ENCODE assay signal across 8 cellular contexts in genomic region chr1:212218911-212219310, GRCh38.
DNase-seq lines count a peak whose midpoint lies in the region; ATAC-seq, FAIRE-seq and TF ChIP-seq lines count a peak whose summit lies in the region.

No MANE protein-coding gene starts in this region.

- H3K9me3 ChIP-seq in right cardiac atrium (ENCODE audit: control insufficient read depth, low read length) (no peaks in the 10 kb centered on the region), PC-9 (ENCODE audit: insufficient read depth, low read depth) (no peaks in the 10 kb centered on the region)

- intact Hi-C loops in right cardiac atrium (cut with DNase I) (no loop called here), PC-9 (cut with micrococcal nuclease; ENCODE audit: unreplicated experiment) (no loop called here)

- H3K27ac Mint-ChIP-seq in type B pancreatic cell, result no peak overlapping the region

- TF ChIP-seq CTCF in type B pancreatic cell (conservative IDR thresholded peaks at IDR 0.05), result no peak
- TF ChIP-seq CTCF in PC-9 (conservative IDR thresholded peaks at IDR 0.05), result no peak

- ATAC-seq in GM19468 (IDR thresholded peaks at IDR 0.05; ENCODE audit: extremely low read depth, unreplicated experiment), result peak; percentile 83
- peak; percentile 91 for ATAC-seq in HG03469 (IDR thresholded peaks at IDR 0.05; ENCODE audit: unreplicated experiment)
- ATAC-seq in right cardiac atrium, result no peak

- no peak overlapping the region for H3K4me3 Mint-ChIP-seq in type B pancreatic cell

- no peaks in the 10 kb centered on the region for H3K36me3 ChIP-seq in PC-9 (ENCODE audit: low read depth)

- no peaks in the 10 kb centered on the region for H3K9me2 ChIP-seq in PC-9 (ENCODE audit: insufficient read depth)

- H3K27ac ChIP-seq in right cardiac atrium (ENCODE audit: low read length), result no peak overlapping the region
- no peak overlapping the region for H3K27ac ChIP-seq in PC-9

- no peaks in the 10 kb centered on the region for H3K4me1 ChIP-seq in right cardiac atrium (ENCODE audit: control insufficient read depth, insufficient read depth, low read length)
- no peaks in the 10 kb centered on the region for H3K4me1 ChIP-seq in PC-9 (replicated peaks; ENCODE audit: insufficient read depth)

- BruUV-seq in PC-9 (replicated peaks; lab: Mats Ljungman, UMichigan), result no TSS peak

- H3K27me3 ChIP-seq in right cardiac atrium (ENCODE audit: control insufficient read depth, insufficient read depth) (no peaks in the 10 kb centered on the region), PC-9 (ENCODE audit: insufficient read depth, low read depth) (no peaks in the 10 kb centered on the region)

- no peaks in the 10 kb centered on the region for H3K9me3 Mint-ChIP-seq in type B pancreatic cell

- no peaks in the 10 kb centered on the region for H3K36me3 Mint-ChIP-seq in type B pancreatic cell

- no peaks in the 10 kb centered on the region for H3K79me2 ChIP-seq in PC-9 (ENCODE audit: low read depth)

- H3K4me3 ChIP-seq in right cardiac atrium (ENCODE audit: low read length) (no peak overlapping the region), PC-9 (no peak overlapping the region)

- 46% methylated on average over 2 of the region's 2 CpGs for WGBS in right cardiac atrium

- H2AFZ ChIP-seq in PC-9, result no peak overlapping the region

- DNase-seq in ELR (ENCODE audit: low read depth), result peak; percentile 29
- DNase-seq in type B pancreatic cell (ENCODE audit: extremely low spot score, unreplicated experiment), result no peak
- no peak for DNase-seq in right cardiac atrium
- DNase-seq in DMS153 treated with DMSO at 0.1 percent for 48 hours (lab: John Stamatoyannopoulos, UW; ENCODE audit: unreplicated experiment), result no peak
- DNase-seq in PC-9, result no peak

- POLR2A ChIA-PET in PC-9 (lab: Charles Lee; ENCODE audit: unreplicated experiment), result interaction anchor here (0.5 to 0.6 kb wide), 2 partner anchors 57 to 67 kb away, joined by 3 to 9 read pairs; no protein-coding TSS in a partner anchor

- H3K27me3 Mint-ChIP-seq in type B pancreatic cell, result peaks cover 3% of the 10 kb centered on the region

- H3F3A ChIP-seq in PC-9 (ENCODE audit: insufficient read depth, low read depth), result no peaks in the 10 kb centered on the region

- CTCF ChIA-PET in PC-9 (lab: Charles Lee), result no interaction called here

- FAIRE-seq in endometrium (lab: Jason Lieb, UNC), result peak; percentile 64

- no peaks in the 10 kb centered on the region for H4K20me1 ChIP-seq in PC-9 (ENCODE audit: insufficient read depth)

- no peak overlapping the region for H3K4me2 ChIP-seq in PC-9

- H3K4me1 Mint-ChIP-seq in type B pancreatic cell (ENCODE audit: unreplicated experiment), result peaks cover 14% of the 10 kb centered on the region

Comparison
In these comparisons a context has a peak if more than half of its experiments do, and no peak if none do; other contexts are left out.
1. ATAC-seq: peak in GM19468 (single experiment) and HG03469 (single experiment); none in right cardiac atrium (0 of 2).